ENCODE assay signal across 10 cellular contexts in the genomic region with DNA sequence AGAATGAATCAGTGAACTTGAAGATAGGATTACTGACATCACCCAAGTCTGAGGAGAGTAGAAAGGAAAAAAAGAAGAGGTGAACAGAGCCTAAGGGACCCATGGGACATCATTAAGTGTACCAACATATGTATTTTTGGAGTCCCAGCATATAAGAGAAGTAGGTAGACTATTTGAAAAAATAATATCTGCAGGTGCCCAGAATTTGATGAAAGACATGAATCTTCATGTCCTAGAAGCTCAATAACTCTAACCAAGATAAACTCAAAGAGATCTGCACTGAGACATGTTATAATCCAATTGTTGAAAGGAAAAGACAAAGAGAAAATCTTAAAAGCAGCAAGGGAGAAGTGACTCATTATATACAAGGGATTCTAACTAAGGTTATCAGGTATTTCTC. TPM values are rescaled to one million over a fixed set of nuclear protein-coding genes. Genes with fewer than 3 reads are reported as not detected.
"Had no signal": no experiment of that assay in that cellular context is flagged by ENCODE, and none has a peak within 500 bp of the region (broad histone marks: within the 10 kb centered on the region; RNA-seq: fewer than 3 reads in every experiment).

No MANE protein-coding gene starts in this region.

- H3K4me2 ChIP-seq: KMS-11 had no signal

- ATAC-seq: HepG2 had no signal

- H3K27ac ChIP-seq: HL-60, KMS-11 had no signal

- DNase-seq: IMR-90, KBM-7, KG1 had no signal

- H3K9ac ChIP-seq: KMS-11 had no signal

- FAIRE-seq: HepG2, HTR-8/SVneo had no signal

RNA-seq across cellular contexts. Expression of a gene that starts 39.0 kb away (rescaled TPM):
- total RNA-seq: HepG2, HT-29, HT1080 had no signal
- polyA plus RNA-seq: HepG2 had no signal

RNA-seq across cellular contexts. Expression of a gene that starts 45.2 kb away (rescaled TPM):
- total RNA-seq: HepG2, HT-29, IMR-90 had no signal
- polyA plus RNA-seq: HepG2, IgD-negative memory B cell had no signal
